8 cellular contexts compared by ENCODE assay signal in genomic region chr16:67000384-67001158, GRCh38. TPM values are rescaled to one million over a fixed set of nuclear protein-coding genes. Genes with fewer than 3 reads are reported as not detected.
A peak's percentile ranks its signal among the peaks of the same experiment; 100 is the strongest.
DNase-seq lines count a peak whose midpoint lies in the region; ATAC-seq and TF ChIP-seq lines count a peak whose summit lies in the region.

No MANE protein-coding gene starts in this region.

- ATAC-seq in HG03135 (IDR thresholded peaks at IDR 0.05; ENCODE audit: unreplicated experiment) (no peak), GM21381 (IDR thresholded peaks at IDR 0.05; ENCODE audit: unreplicated experiment) (no peak)

- peaks cover 0 to 14% (median 7%) of the 10 kb centered on the region in 4 donors for H3K4me1 ChIP-seq in Peyer's patch
- H3K4me1 ChIP-seq in cardiac muscle cell (ENCODE audit: low read depth): peaks cover 8% of the 10 kb centered on the region
- H3K4me1 ChIP-seq in ovary (ENCODE audit: insufficient read depth): peaks cover 8% of the 10 kb centered on the region

- no peaks in the 10 kb centered on the region for H3K27me3 ChIP-seq in Peyer's patch
- H3K27me3 ChIP-seq in cardiac muscle cell: peaks cover 41% of the 10 kb centered on the region
- H3K27me3 ChIP-seq in ovary: no peaks in the 10 kb centered on the region

- H3K36me3 ChIP-seq in Peyer's patch (no peaks in the 10 kb centered on the region), cardiac muscle cell (no peaks in the 10 kb centered on the region), ovary (no peaks in the 10 kb centered on the region)

- DNase-seq in NCI-H187 (lab: John Stamatoyannopoulos, UW) (peak; percentile 7 to 13), NCI-H187 treated with DMSO at 0.1 percent for 48 hours (lab: John Stamatoyannopoulos, UW) (no peak), Peyer's patch (peak; percentile 66 to 89 (median 78)), cardiac muscle cell (ENCODE audit: low read depth in 1 of 2, low spot score in 1 of 2) (peak; percentile 46 to 70), ovary (peak; percentile 60 to 81 (median 69))
- DNase-seq in activated naive CD4-positive, alpha-beta T cell treated with anti-CD3 and anti-CD28 coated beads, Interleukin-2, amount 50 U/mL, for 16 hours: peak; percentile 63

- H3K27ac ChIP-seq in Peyer's patch (peak overlapping the region; percentile 37 to 69 (median 59)), cardiac muscle cell (no peak overlapping the region), ovary (peak overlapping the region; percentile 36 to 38)

- TF ChIP-seq EP300 in ovary (IDR thresholded peaks at IDR 0.05): no peak

- no peaks in the 10 kb centered on the region for H3K9me3 ChIP-seq in Peyer's patch
- no peaks in the 10 kb centered on the region for H3K9me3 ChIP-seq in cardiac muscle cell (ENCODE audit: low read depth)
- no peaks in the 10 kb centered on the region for H3K9me3 ChIP-seq in ovary

- H3K4me3 ChIP-seq in Peyer's patch (peak overlapping the region; percentile 53 to 69 (median 62)), cardiac muscle cell (peak overlapping the region; percentile 49), ovary (peak overlapping the region; percentile 60)

- no peak for TF ChIP-seq POLR2A in Peyer's patch (IDR thresholded peaks at IDR 0.05)
- peak; percentile 41 for TF ChIP-seq POLR2A in ovary (IDR thresholded peaks at IDR 0.05)

- peak in 1 of 6 experiments; percentile 2 for TF ChIP-seq CTCF in Peyer's patch (IDR thresholded peaks at IDR 0.05)
- no peak for TF ChIP-seq CTCF in cardiac muscle cell (IDR thresholded peaks at IDR 0.05; ENCODE audit: low read depth, low read length)
- TF ChIP-seq CTCF in ovary (IDR thresholded peaks at IDR 0.05): no peak

- intact Hi-C loops in ovary (cut with DNase I): no loop called here

- WGBS in ovary, 3 donors: 1 to 3% (median 2%) methylated on average over 37 to 75 of the region's 75 CpGs

RNA-seq across cellular contexts. Expression of gene CES4A, which starts 12.2 kb away (rescaled TPM):
- total RNA-seq in Peyer's patch (10 to 100 TPM; 13.7 to 26.5 (median 17.9) TPM), cardiac muscle cell (12.4 and 15.7 TPM in 2 replicates), ovary (10 to 100 TPM in 5 of 7 donors, 1 to 10 TPM in 2; 6.7 to 67.1 (median 15.5) TPM)
- polyA plus RNA-seq in cardiac muscle cell (14.7 and 19.9 TPM in 2 replicates), ovary (1 to 10 TPM; 6.0 to 9.7 TPM)

RNA-seq across cellular contexts. Expression of gene CBFB, which starts 28.4 kb away (rescaled TPM):
- total RNA-seq in Peyer's patch (10 to 100 TPM; 14.0 to 30.5 (median 26.6) TPM), cardiac muscle cell (94.8 and 197 TPM in 2 replicates), ovary (10 to 100 TPM; 39.9 to 58.3 (median 48.9) TPM)
- polyA plus RNA-seq in cardiac muscle cell (66.3 and 78.5 TPM in 2 replicates), ovary (10 to 100 TPM; 19.2 to 23.8 TPM)

RNA-seq across cellular contexts. Expression of gene CES3, which starts 39.5 kb away (rescaled TPM):
- total RNA-seq in Peyer's patch (100 to 1,000 TPM in 3 of 4 donors, 10 to 100 TPM in 1; 28.9 to 227 (median 161) TPM), cardiac muscle cell (6.2 and 12.8 TPM in 2 replicates), ovary (1 to 10 TPM in 5 of 7 donors, under 1 TPM in 2; 0.45 to 2.3 (median 1.4) TPM)
- polyA plus RNA-seq in cardiac muscle cell (4.7 and 6.4 TPM in 2 replicates), ovary (under 1 TPM; 0.73 to 0.91 TPM)
